Comparison of ENCODE assay signal across 12 cellular contexts in the genomic region with DNA sequence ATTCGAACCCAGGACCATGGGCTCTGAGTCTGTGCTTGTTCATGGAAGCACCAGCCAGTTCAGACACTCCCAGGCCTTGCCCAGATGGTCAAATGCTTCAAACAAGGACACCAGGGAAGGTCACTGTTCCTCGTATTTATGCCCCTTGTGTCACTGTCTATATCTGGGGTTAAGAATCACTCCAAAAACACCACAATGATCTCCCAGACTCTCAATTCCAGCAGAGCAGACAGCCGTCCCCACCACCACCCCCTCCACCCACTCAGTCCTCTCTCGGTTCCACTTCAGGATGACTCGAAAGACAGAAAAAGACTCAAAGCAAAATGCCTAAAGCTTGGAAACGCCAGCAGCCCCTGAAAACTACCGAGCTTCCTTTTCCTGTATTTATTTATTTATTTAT.
"Had no signal": no experiment of that assay in that cellular context is flagged by ENCODE, and none has a peak within 500 bp of the region (broad histone marks: within the 10 kb centered on the region; RNA-seq: fewer than 3 reads in every experiment).

No MANE protein-coding gene starts in this region.

- H2AFZ ChIP-seq: neural progenitor cell had no signal

- H3K27ac ChIP-seq: ascending aorta, foreskin keratinocyte, neural progenitor cell had no signal

- H3K27ac Mint-ChIP-seq: activated naive CD8-positive, alpha-beta T cell treated with anti-CD3 and anti-CD28 coated beads, Interleukin-2, amount 50 U/mL, for 24 hours; neural progenitor cell; stimulated activated effector memory CD8-positive, alpha-beta T cell treated with anti-CD3 and anti-CD28 coated beads, Interleukin-12 subunit alpha, Interleukin-12 subunit beta, amount 100 ng/mL, for 72 hours had no signal

- H3K36me3 ChIP-seq: ascending aorta, neural progenitor cell, right atrium auricular region had no signal

- H3K9ac ChIP-seq: neural progenitor cell had no signal

- H3K4me1 ChIP-seq: foreskin keratinocyte, neural progenitor cell had no signal

- H3K9me3 ChIP-seq: ascending aorta, right atrium auricular region had no signal

- H3K4me3 ChIP-seq: ascending aorta, neural progenitor cell, right atrium auricular region had no signal

- H3K4me3 Mint-ChIP-seq: activated naive CD8-positive, alpha-beta T cell treated with anti-CD3 and anti-CD28 coated beads, Interleukin-2, amount 50 U/mL, for 24 hours; neural progenitor cell; stimulated activated effector memory CD8-positive, alpha-beta T cell treated with anti-CD3 and anti-CD28 coated beads, Interleukin-12 subunit alpha, Interleukin-12 subunit beta, amount 100 ng/mL, for 72 hours had no signal

- H3K9me3 Mint-ChIP-seq: activated naive CD8-positive, alpha-beta T cell treated with anti-CD3 and anti-CD28 coated beads, Interleukin-2, amount 50 U/mL, for 24 hours; neural progenitor cell; stimulated activated effector memory CD8-positive, alpha-beta T cell treated with anti-CD3 and anti-CD28 coated beads, Interleukin-12 subunit alpha, Interleukin-12 subunit beta, amount 100 ng/mL, for 72 hours had no signal

- H3K27me3 ChIP-seq: ascending aorta, neural progenitor cell, right atrium auricular region had no signal

- H3K4me2 ChIP-seq: neural progenitor cell had no signal

- ATAC-seq: activated CD4-positive, CD25-positive, alpha-beta regulatory T cell treated with anti-CD3 and anti-CD28 coated beads, Interleukin-2, amount 50 U/mL, for 24 hours; activated naive CD8-positive, alpha-beta T cell treated with anti-CD3 and anti-CD28 coated beads, Interleukin-2, amount 50 U/mL, for 24 hours; foreskin keratinocyte; stimulated activated effector memory CD8-positive, alpha-beta T cell treated with anti-CD3 and anti-CD28 coated beads, Interleukin-12 subunit alpha, Interleukin-12 subunit beta, amount 100 ng/mL, for 72 hours had no signal

- H3K36me3 Mint-ChIP-seq: neural progenitor cell; stimulated activated effector memory CD8-positive, alpha-beta T cell treated with anti-CD3 and anti-CD28 coated beads, Interleukin-12 subunit alpha, Interleukin-12 subunit beta, amount 100 ng/mL, for 72 hours had no signal

- DNase-seq: activated CD4-positive, alpha-beta T cell treated with anti-CD3 and anti-CD28 coated beads, Interleukin-2, amount 50 U/mL, for 48 hours; activated naive CD8-positive, alpha-beta T cell treated with anti-CD3 and anti-CD28 coated beads, Interleukin-2, amount 50 U/mL, for 24 hours; foreskin keratinocyte; head of caudate nucleus; mesendoderm; T-helper 2 cell; trophoblast cell had no signal
